ENCODE assay signal across 13 cellular contexts in genomic region chr12:6204533-6205143, GRCh38. TPM values are rescaled to one million over a fixed set of nuclear protein-coding genes. Genes with fewer than 3 reads are reported as not detected.
DNase-seq lines count a peak whose midpoint lies in the region; ATAC-seq and TF ChIP-seq lines count a peak whose summit lies in the region.
"Had no signal": no experiment of that assay in that cellular context is flagged by ENCODE, and none has a peak within 500 bp of the region (broad histone marks: within the 10 kb centered on the region; RNA-seq: fewer than 3 reads in every experiment).

No MANE protein-coding gene starts in this region.

- peaks cover 30% of the 10 kb centered on the region for H3K27me3 Mint-ChIP-seq in activated CD4-positive, alpha-beta T cell treated with anti-CD3 and anti-CD28 coated beads for 36 hours
- H3K27me3 Mint-ChIP-seq in brain: peaks cover 46% of the 10 kb centered on the region

- H3K9me3 ChIP-seq in lower lobe of right lung: no peaks in the 10 kb centered on the region
- H3K9me3 ChIP-seq in transverse colon: no peaks in the 10 kb centered on the region
- H3K9me3 ChIP-seq: A549 had no signal

- H3K27ac Mint-ChIP-seq in activated CD4-positive, alpha-beta T cell treated with anti-CD3 and anti-CD28 coated beads for 36 hours: no peak overlapping the region
- H3K27ac Mint-ChIP-seq in brain: peak overlapping the region; percentile 70 to 92 (median 80)

- ATAC-seq in activated CD4-positive, alpha-beta T cell treated with anti-CD3 and anti-CD28 coated beads for 36 hours: peak; percentile 34
- no peak for ATAC-seq in lower lobe of right lung
- ATAC-seq: A549 had no signal

- peaks cover 6% of the 10 kb centered on the region for H3K4me1 Mint-ChIP-seq in activated CD4-positive, alpha-beta T cell treated with anti-CD3 and anti-CD28 coated beads for 36 hours
- H3K4me1 Mint-ChIP-seq in brain: peaks cover 70% of the 10 kb centered on the region

- POLR2A ChIA-PET in activated CD4-positive, alpha-beta T cell treated with anti-CD3 and anti-CD28 coated beads for 36 hours (lab: Charles Lee): no interaction called here

- no peak for TF ChIP-seq CTCF in brain (conservative IDR thresholded peaks at IDR 0.05)
- TF ChIP-seq CTCF in lower lobe of right lung (IDR thresholded peaks at IDR 0.05): peak; percentile 7
- TF ChIP-seq CTCF in transverse colon (IDR thresholded peaks at IDR 0.05): no peak

- 60% methylated on average over 5 of the region's 5 CpGs; no CpG with 5 or more reads in 1 of the 2 donors for WGBS in transverse colon (ENCODE audit: low coverage in 1 of 2), 2 donors

- intact Hi-C loops in activated CD4-positive, alpha-beta T cell treated with anti-CD3 and anti-CD28 coated beads for 36 hours (cut with DNase I, micrococcal nuclease): no loop called here
- intact Hi-C loops in lower lobe of right lung (cut with DNase I) (no loop called here), transverse colon (cut with DNase I; ENCODE audit: low total_unique reads) (no loop called here)

- TF ChIP-seq EP300 in transverse colon (IDR thresholded peaks at IDR 0.05; ENCODE audit: low read depth): no peak

- H3K4me1 ChIP-seq in lower lobe of right lung (peaks cover 90% of the 10 kb centered on the region), transverse colon (peaks cover 62 to 83% (median 82%) of the 10 kb centered on the region in 4 donors)

- in situ Hi-C loops in transverse colon (cut with MboI; ENCODE audit: low pct_ligation_motif_present in 1 of 4, low pct_unique_long_range_greater_than_20kb in 1 of 4, low sequenced_read_pairs in 3 of 4): loop anchor here in 1 of 4 donors (5.0 kb wide), 1 partner anchor 73 kb away; no protein-coding TSS in a partner anchor

- H3K27me3 ChIP-seq in lower lobe of right lung (ENCODE audit: low read depth): no peaks in the 10 kb centered on the region
- no peaks in the 10 kb centered on the region for H3K27me3 ChIP-seq in transverse colon

- H3K4me3 ChIP-seq in lower lobe of right lung (no peak overlapping the region), transverse colon (no peak overlapping the region)
- H3K4me3 ChIP-seq: A549, GM23248 had no signal

- no peak overlapping the region for H3K4me3 Mint-ChIP-seq in activated CD4-positive, alpha-beta T cell treated with anti-CD3 and anti-CD28 coated beads for 36 hours
- peak overlapping the region in 4 of 5 experiments; percentile 48 to 71 (median 50) for H3K4me3 Mint-ChIP-seq in brain

- no peaks in the 10 kb centered on the region for H3K36me3 Mint-ChIP-seq in activated CD4-positive, alpha-beta T cell treated with anti-CD3 and anti-CD28 coated beads for 36 hours (ENCODE audit: low read depth)
- H3K36me3 Mint-ChIP-seq in brain: no peaks in the 10 kb centered on the region

- TF ChIP-seq POLR2A in transverse colon (IDR thresholded peaks at IDR 0.05): no peak

- DNase-seq in activated CD4-positive, alpha-beta T cell treated with anti-CD3 and anti-CD28 coated beads for 36 hours: peak; percentile 28
- DNase-seq in activated CD4-positive, alpha-beta T cell treated with anti-CD3 and anti-CD28 coated beads, Interleukin-2, amount 50 U/mL, for 48 hours: no peak
- DNase-seq in lower lobe of right lung (no peak), transverse colon (no peak), CD1c-positive myeloid dendritic cell (ENCODE audit: extremely low spot score) (no peak), NCI-H82 treated with DMSO at 0.1 percent for 48 hours (lab: John Stamatoyannopoulos, UW; ENCODE audit: unreplicated experiment) (no peak)
- no peak for DNase-seq in stimulated activated CD4-positive, alpha-beta T cell treated with anti-CD3 and anti-CD28 coated beads, Interleukin-15, amount 100 ng/mL, for 24 hours
- DNase-seq: activated CD4-positive, alpha-beta T cell treated with anti-CD3 and anti-CD28 coated beads, Interleukin-2, amount 50 U/mL, for 1 hour; GM23248; NCI-H82; stimulated activated CD4-positive, alpha-beta T cell treated with anti-CD3 and anti-CD28 coated beads, Interleukin-2, amount 100 ng/mL, for 24 hours had no signal

- H3K36me3 ChIP-seq in lower lobe of right lung (peaks cover 18% of the 10 kb centered on the region), transverse colon (no peaks in the 10 kb centered on the region)

- H3K27ac ChIP-seq in lower lobe of right lung: peak overlapping the region; percentile 47
- peak overlapping the region; percentile 93 to 99 (median 95) for H3K27ac ChIP-seq in transverse colon
- H3K27ac ChIP-seq: GM23248 had no signal

- no peaks in the 10 kb centered on the region for H3K9me3 Mint-ChIP-seq in activated CD4-positive, alpha-beta T cell treated with anti-CD3 and anti-CD28 coated beads for 36 hours (ENCODE audit: low read depth)
- no peaks in the 10 kb centered on the region for H3K9me3 Mint-ChIP-seq in brain

- CTCF ChIA-PET in activated CD4-positive, alpha-beta T cell treated with anti-CD3 and anti-CD28 coated beads for 36 hours (lab: Charles Lee): interaction anchor here (1.0 to 3.0 kb wide), 5 partner anchors 8 to 80 kb away, joined by 3 to 15 read pairs (median 4); no protein-coding TSS in a partner anchor

RNA-seq across cellular contexts. Expression of gene CD9, which starts 4.4 kb away (rescaled TPM):
- 10 to 100 TPM; 11.5 to 12.8 TPM for total RNA-seq in activated CD4-positive, alpha-beta T cell treated with anti-CD3 and anti-CD28 coated beads for 36 hours
- polyA plus RNA-seq in brain (ENCODE audit: insufficient read depth, low read depth, low replicate concordance): 131 TPM
- total RNA-seq in lower lobe of right lung (437 TPM), transverse colon (100 to 1,000 TPM; 207 to 668 (median 481) TPM)

Comparison
In these comparisons a context has a peak if more than half of its experiments do, and no peak if none do; other contexts are left out.
1. RNA of gene CD9, which starts 4.4 kb away (total RNA-seq): 207 to 668 TPM in transverse colon and 437 TPM in lower lobe of right lung (single experiment); 11.5 to 12.8 TPM in activated CD4-positive, alpha-beta T cell treated with anti-CD3 and anti-CD28 coated beads for 36 hours; every median in the first group is over 10 times any median in the second.